1 cellular context compared by ENCODE assay signal in the genomic region with DNA sequence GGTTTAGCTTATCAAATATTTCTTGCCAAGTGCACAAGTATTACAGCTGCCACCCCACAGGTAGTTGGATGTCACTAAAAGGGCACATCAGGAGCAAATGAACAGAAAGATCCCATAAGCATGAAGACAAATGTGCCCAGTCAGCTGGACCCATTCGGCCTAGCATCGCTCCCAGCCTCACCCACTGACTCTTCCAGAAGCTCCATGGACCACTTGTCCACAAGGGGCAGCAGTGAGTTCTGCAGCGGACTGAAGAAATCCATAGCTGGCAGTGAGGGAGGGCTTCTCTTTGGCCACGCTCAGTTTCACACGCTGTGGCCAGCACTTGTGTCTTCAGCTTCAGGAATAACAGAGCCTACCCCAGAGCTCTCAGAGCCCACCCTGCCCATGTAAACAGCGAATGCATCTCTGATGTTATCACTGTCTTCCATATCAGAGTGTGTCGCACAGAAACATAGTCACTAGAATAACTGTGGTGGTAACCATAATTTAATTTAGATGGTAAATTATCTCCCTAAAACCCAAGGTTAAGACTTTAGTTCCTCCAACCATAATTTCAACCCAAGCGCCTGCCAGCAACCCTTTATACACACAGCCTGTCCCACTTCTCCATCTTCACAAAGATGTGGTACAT.
TF ChIP-seq lines count a peak whose summit lies in the region.

No MANE protein-coding gene starts in this region.

TF ChIP-seq in SK-N-SH treated with all-trans-retinoic acid at 6 μM for 48 hours, 23 proteins besides CTCF, POLR2A, EP300 and RAD21 (continued from another document):
- TF ChIP-seq, protein P1, sequence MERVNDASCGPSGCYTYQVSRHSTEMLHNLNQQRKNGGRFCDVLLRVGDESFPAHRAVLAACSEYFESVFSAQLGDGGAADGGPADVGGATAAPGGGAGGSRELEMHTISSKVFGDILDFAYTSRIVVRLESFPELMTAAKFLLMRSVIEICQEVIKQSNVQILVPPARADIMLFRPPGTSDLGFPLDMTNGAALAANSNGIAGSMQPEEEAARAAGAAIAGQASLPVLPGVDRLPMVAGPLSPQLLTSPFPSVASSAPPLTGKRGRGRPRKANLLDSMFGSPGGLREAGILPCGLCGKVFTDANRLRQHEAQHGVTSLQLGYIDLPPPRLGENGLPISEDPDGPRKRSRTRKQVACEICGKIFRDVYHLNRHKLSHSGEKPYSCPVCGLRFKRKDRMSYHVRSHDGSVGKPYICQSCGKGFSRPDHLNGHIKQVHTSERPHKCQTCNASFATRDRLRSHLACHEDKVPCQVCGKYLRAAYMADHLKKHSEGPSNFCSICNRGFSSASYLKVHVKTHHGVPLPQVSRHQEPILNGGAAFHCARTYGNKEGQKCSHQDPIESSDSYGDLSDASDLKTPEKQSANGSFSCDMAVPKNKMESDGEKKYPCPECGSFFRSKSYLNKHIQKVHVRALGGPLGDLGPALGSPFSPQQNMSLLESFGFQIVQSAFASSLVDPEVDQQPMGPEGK (CRISPR knock-in tag; IDR thresholded peaks at IDR 0.05; ENCODE audit: borderline replicate concordance): no peak
- TF ChIP-seq ZFP30 (CRISPR knock-in tag; IDR thresholded peaks at IDR 0.05) (no peak), PPARA (CRISPR knock-in tag; IDR thresholded peaks at IDR 0.05; ENCODE audit: borderline replicate concordance) (no peak), TOX (CRISPR knock-in tag; IDR thresholded peaks at IDR 0.05; ENCODE audit: borderline replicate concordance) (no peak)
- TF ChIP-seq, protein P2, sequence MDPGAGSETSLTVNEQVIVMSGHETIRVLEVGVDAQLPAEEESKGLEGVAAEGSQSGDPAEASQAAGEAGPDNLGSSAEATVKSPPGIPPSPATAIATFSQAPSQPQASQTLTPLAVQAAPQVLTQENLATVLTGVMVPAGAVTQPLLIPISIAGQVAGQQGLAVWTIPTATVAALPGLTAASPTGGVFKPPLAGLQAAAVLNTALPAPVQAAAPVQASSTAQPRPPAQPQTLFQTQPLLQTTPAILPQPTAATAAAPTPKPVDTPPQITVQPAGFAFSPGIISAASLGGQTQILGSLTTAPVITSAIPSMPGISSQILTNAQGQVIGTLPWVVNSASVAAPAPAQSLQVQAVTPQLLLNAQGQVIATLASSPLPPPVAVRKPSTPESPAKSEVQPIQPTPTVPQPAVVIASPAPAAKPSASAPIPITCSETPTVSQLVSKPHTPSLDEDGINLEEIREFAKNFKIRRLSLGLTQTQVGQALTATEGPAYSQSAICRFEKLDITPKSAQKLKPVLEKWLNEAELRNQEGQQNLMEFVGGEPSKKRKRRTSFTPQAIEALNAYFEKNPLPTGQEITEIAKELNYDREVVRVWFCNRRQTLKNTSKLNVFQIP (CRISPR knock-in tag; IDR thresholded peaks at IDR 0.05; ENCODE audit: borderline replicate concordance, low read depth): no peak
